ENCODE assay signal across 12 cellular contexts in genomic region chr17:27572665-27573064, GRCh38. TPM values are rescaled to one million over a fixed set of nuclear protein-coding genes. Genes with fewer than 3 reads are reported as not detected.
DNase-seq lines count a peak whose midpoint lies in the region; ATAC-seq and TF ChIP-seq lines count a peak whose summit lies in the region.
"Had no signal": no experiment of that assay in that cellular context is flagged by ENCODE, and none has a peak within 500 bp of the region (broad histone marks: within the 10 kb centered on the region; RNA-seq: fewer than 3 reads in every experiment).

No MANE protein-coding gene starts in this region.

- H3K36me3 ChIP-seq in brain microvascular endothelial cell (replicated peaks) (no peaks in the 10 kb centered on the region), suprapubic skin (no peaks in the 10 kb centered on the region)

- H3K27ac ChIP-seq in brain microvascular endothelial cell (peak overlapping the region; percentile 25), suprapubic skin (no peak overlapping the region)

- H3K27me3 ChIP-seq in brain microvascular endothelial cell (replicated peaks) (no peaks in the 10 kb centered on the region), suprapubic skin (no peaks in the 10 kb centered on the region)

- peaks cover 11% of the 10 kb centered on the region for H3K4me1 ChIP-seq in suprapubic skin

- no peaks in the 10 kb centered on the region for H3K9me3 ChIP-seq in suprapubic skin

- no peaks in the 10 kb centered on the region for H3K27me3 Mint-ChIP-seq in osteocyte (ENCODE audit: unreplicated experiment)

- TF ChIP-seq CTCF in brain microvascular endothelial cell (IDR thresholded peaks at IDR 0.05; ENCODE audit: low read depth, low read length, missing control alignments) (no peak), suprapubic skin (IDR thresholded peaks at IDR 0.05) (no peak), osteocyte (IDR thresholded peaks at IDR 0.05) (no peak)

- H3K36me3 Mint-ChIP-seq in osteocyte (ENCODE audit: unreplicated experiment), result no peaks in the 10 kb centered on the region

- no peaks in the 10 kb centered on the region for H3K9me3 Mint-ChIP-seq in osteocyte (ENCODE audit: unreplicated experiment)

- in situ Hi-C loops in brain microvascular endothelial cell (cut with HindIII; ENCODE audit: low pct_ligation_motif_present, low sequenced_read_pairs), result no loop called here

- H3K4me3 ChIP-seq in brain microvascular endothelial cell (ENCODE audit: low read depth, low read length), result no peak overlapping the region
- no peak overlapping the region for H3K4me3 ChIP-seq in suprapubic skin

- peaks cover 67% of the 10 kb centered on the region for H3K4me1 Mint-ChIP-seq in osteocyte (ENCODE audit: unreplicated experiment)

- peak; percentile 93 for ATAC-seq in activated CD4-positive, CD25-positive, alpha-beta regulatory T cell treated with anti-CD3 and anti-CD28 coated beads, Interleukin-2, amount 50 U/mL, for 24 hours
- no peak for ATAC-seq in HG03280 (IDR thresholded peaks at IDR 0.05; ENCODE audit: unreplicated experiment)
- no peak for ATAC-seq in GM18511 (IDR thresholded peaks at IDR 0.05; ENCODE audit: unreplicated experiment)

- H3K4me3 Mint-ChIP-seq in osteocyte (ENCODE audit: unreplicated experiment), result no peak overlapping the region

- no peak for TF ChIP-seq POLR2A in suprapubic skin (IDR thresholded peaks at IDR 0.05)

- no peak for TF ChIP-seq EP300 in suprapubic skin (IDR thresholded peaks at IDR 0.05)

- H3K27ac Mint-ChIP-seq in osteocyte (ENCODE audit: unreplicated experiment), result no peak overlapping the region

- 78% methylated on average over 7 of the region's 7 CpGs for WGBS in suprapubic skin

- DNase-seq in ELR (ENCODE audit: low read depth) (peak; percentile 45), brain microvascular endothelial cell (peak; percentile 40), suprapubic skin (ENCODE audit: low spot score in 2 of 2) (no peak), osteocyte (ENCODE audit: extremely low spot score, unreplicated experiment) (no peak)
- DNase-seq in stimulated activated CD4-positive, alpha-beta T cell treated with anti-CD3 and anti-CD28 coated beads, Interleukin-4, amount 100 ng/mL, for 1 hour, result peak; percentile 53
- DNase-seq: anterior cingulate cortex, Calu3, islet precursor cell, NCI-H524 treated with DMSO at 0.1 percent for 48 hours had no signal

RNA-seq across cellular contexts. Expression of gene LGALS9, which starts 58.3 kb away (rescaled TPM):
- total RNA-seq in suprapubic skin (10 to 100 TPM in 2 of 4 donors, 1 to 10 TPM in 2; 9.5 to 10.6 (median 10.1) TPM), osteocyte (3.1 and 4.5 TPM in 2 replicates)

Comparison
In these comparisons a context has a peak if more than half of its experiments do, and no peak if none do; other contexts are left out.
1. DNase-seq: peak in ELR (single experiment), brain microvascular endothelial cell (single experiment) and stimulated activated CD4-positive, alpha-beta T cell treated with anti-CD3 and anti-CD28 coated beads, Interleukin-4, amount 100 ng/mL, for 1 hour (single experiment); none in suprapubic skin (0 of 2) and osteocyte (single experiment).
2. ATAC-seq: peak in activated CD4-positive, CD25-positive, alpha-beta regulatory T cell treated with anti-CD3 and anti-CD28 coated beads, Interleukin-2, amount 50 U/mL, for 24 hours (2 of 2); none in HG03280 (single experiment) and GM18511 (single experiment).